Comparison of ENCODE assay signal across 9 cellular contexts in genomic region chr20:37384683-37385174, GRCh38. TPM values are rescaled to one million over a fixed set of nuclear protein-coding genes. Genes with fewer than 3 reads are reported as not detected.
A peak's percentile ranks its signal among the peaks of the same experiment; 100 is the strongest.
DNase-seq lines count a peak whose midpoint lies in the region; ATAC-seq, FAIRE-seq and TF ChIP-seq lines count a peak whose summit lies in the region.
"Had no signal": no experiment of that assay in that cellular context is flagged by ENCODE, and none has a peak within 500 bp of the region (broad histone marks: within the 10 kb centered on the region; RNA-seq: fewer than 3 reads in every experiment).

No MANE protein-coding gene starts in this region.

- peak; percentile 89 for TF ChIP-seq CTCF in GM12865 (IDR thresholded peaks at IDR 0.05; ENCODE audit: insufficient read depth, low read depth, low read length, missing control alignments)

- peaks cover 0 to 2% of the 10 kb centered on the region in 2 donors for H3K4me1 ChIP-seq in small intestine (ENCODE audit: control insufficient read depth in 2 of 2, insufficient read depth in 1 of 2, low read depth in 1 of 2, low read length in 1 of 2)

- peak overlapping the region; percentile 37 for H3K4me3 ChIP-seq in GM12865 (ENCODE audit: low read depth, low read length)
- H3K4me3 ChIP-seq in small intestine (ENCODE audit: low read depth in 1 of 2, low read length in 2 of 2): peak overlapping the region; percentile 18 to 37

- 13 to 31% (median 30%) methylated on average over 26 to 42 of the region's 42 CpGs for WGBS in small intestine, 3 donors

- peaks cover 7 to 12% of the 10 kb centered on the region in 2 donors for H3K36me3 ChIP-seq in small intestine (ENCODE audit: control insufficient read depth in 2 of 2, insufficient read depth in 2 of 2, low read length in 2 of 2)

- H3K27me3 ChIP-seq in small intestine (ENCODE audit: control insufficient read depth in 2 of 2, insufficient read depth in 2 of 2, low read length in 2 of 2): no peaks in the 10 kb centered on the region

- FAIRE-seq in small intestine (lab: Jason Lieb, UNC): no peak

- ATAC-seq in HG03439 (IDR thresholded peaks at IDR 0.05; ENCODE audit: unreplicated experiment) (peak; percentile 55), GM21786 (IDR thresholded peaks at IDR 0.05; ENCODE audit: unreplicated experiment) (no peak)

- no peaks in the 10 kb centered on the region for H3K9me3 ChIP-seq in small intestine (ENCODE audit: control insufficient read depth, low read depth)

- H3K27ac ChIP-seq in small intestine (ENCODE audit: low read depth in 1 of 2, low read length in 1 of 2): no peak overlapping the region
- H3K27ac ChIP-seq: epithelial cell of prostate had no signal

- DNase-seq in GM12865 (ENCODE audit: low read depth) (peak; percentile 81), T-helper 1 cell (peak; percentile 41 to 69 (median 60)), hypothalamus (lab: John Stamatoyannopoulos, UW) (peak in 38 of 51 donors; percentile 7 to 70 (median 32)), small intestine (no peak), DMS79 (lab: John Stamatoyannopoulos, UW) (no peak)
- peak; percentile 43 for DNase-seq in activated naive CD8-positive, alpha-beta T cell treated with anti-CD3 and anti-CD28 coated beads, Interleukin-2, amount 50 U/mL, for 16 hours (ENCODE audit: low read depth, low spot score)

RNA-seq across cellular contexts. Expression of gene SRC, which starts 38.8 kb away (rescaled TPM):
- 100 to 1,000 TPM in 1 of 3 donors, 10 to 100 TPM in 2; 70.8 to 107 (median 83.6) TPM for polyA plus RNA-seq in small intestine

Comparison
In these comparisons a context has a peak if more than half of its experiments do, and no peak if none do; other contexts are left out.
1. DNase-seq: peak in GM12865 (single experiment), T-helper 1 cell (5 of 5), activated naive CD8-positive, alpha-beta T cell treated with anti-CD3 and anti-CD28 coated beads, Interleukin-2, amount 50 U/mL, for 16 hours (single experiment) and hypothalamus (38 of 51); none in small intestine (single experiment) and DMS79 (single experiment).